ENCODE assay signal across 35 cellular contexts in genomic region chr4:6293661-6294060, GRCh38.
"Had no signal": no experiment of that assay in that cellular context is flagged by ENCODE, and none has a peak within 500 bp of the region (broad histone marks: within the 10 kb centered on the region; RNA-seq: fewer than 3 reads in every experiment).

No MANE protein-coding gene starts in this region.

- H3K9me3 ChIP-seq: adrenal gland, body of pancreas, breast epithelium had no signal

- H3K27me3 ChIP-seq: adrenal gland, body of pancreas, brain microvascular endothelial cell, breast epithelium had no signal

- H3K4me3 ChIP-seq: adrenal gland, body of pancreas, breast epithelium had no signal

- DNase-seq: activated B cell treated with CpG ODN at 0.5 μM for 24 hours; activated CD4-positive, alpha-beta memory T cell treated with anti-CD3 and anti-CD28 coated beads for 36 hours; activated CD4-positive, alpha-beta T cell treated with anti-CD3 and anti-CD28 coated beads for 4 hours; activated CD4-positive, alpha-beta T cell treated with anti-CD3 and anti-CD28 coated beads, Interleukin-2, amount 10 ng/mL, durations not matched to agents 24 days and 14 days; activated CD4-positive, alpha-beta T cell treated with anti-CD3 and anti-CD28 coated beads, Interleukin-2, amount 50 U/mL, for 1 hour; activated CD4-positive, alpha-beta T cell treated with anti-CD3 and anti-CD28 coated beads, Interleukin-2, amount 50 U/mL, for 4 hours; activated CD4-positive, CD25-positive, alpha-beta regulatory T cell treated with anti-CD3 and anti-CD28 coated beads, Interleukin-2, amount 50 U/mL, for 72 hours; activated CD8-positive, alpha-beta memory T cell treated with anti-CD3 and anti-CD28 coated beads, Interleukin-2, amount 50 U/mL, for 4 hours; activated CD8-positive, alpha-beta T cell treated with anti-CD3 and anti-CD28 coated beads for 36 hours; activated effector memory CD4-positive, alpha-beta T cell treated with anti-CD3 and anti-CD28 coated beads, Interleukin-2, amount 50 U/mL, for 16 hours; activated gamma-delta T cell treated with Interleukin-2 at 50 U/mL for 16 hours; activated naive CD4-positive, alpha-beta T cell; activated naive CD4-positive, alpha-beta T cell treated with anti-CD3 and anti-CD28 coated beads for 36 hours; activated naive CD4-positive, alpha-beta T cell treated with anti-CD3 and anti-CD28 coated beads, Interleukin-2, amount 50 U/mL, for 16 hours; activated naive CD8-positive, alpha-beta T cell treated with anti-CD3 and anti-CD28 coated beads for 36 hours; activated T-cell treated with anti-CD3 and anti-CD28 coated beads for 4 hours; activated T-cell treated with anti-CD3 and anti-CD28 coated beads, Interleukin-2, amount 50 U/mL, for 1 hour; activated T-cell treated with anti-CD3 and anti-CD28 coated beads, Interleukin-2, amount 50 U/mL, for 4 hours; activated T-cell treated with anti-CD3 and anti-CD28 coated beads, Interleukin-2, amount 50 U/mL, for 72 hours; adrenal gland; amniotic stem cell; aorta; body of pancreas; brain microvascular endothelial cell; central memory CD4-positive, alpha-beta T cell; T-helper 1 cell; T-helper 2 cell; T-helper 9 cell had no signal

- ATAC-seq: activated CD8-positive, alpha-beta T cell treated with anti-CD3 and anti-CD28 coated beads for 36 hours; activated naive CD4-positive, alpha-beta T cell treated with anti-CD3 and anti-CD28 coated beads, Interleukin-2, amount 50 U/mL, for 72 hours; activated T-cell treated with anti-CD3 and anti-CD28 coated beads, Interleukin-2, amount 50 U/mL, for 4 hours; activated T-cell treated with anti-CD3 and anti-CD28 coated beads, Interleukin-2, amount 50 U/mL, for 72 hours; activated T-helper 17 cell treated with anti-CD3 and anti-CD28 coated beads, Interleukin-2, amount 50 U/mL, for 72 hours; body of pancreas had no signal

- H3K9me3 Mint-ChIP-seq: activated B cell treated with CpG ODN at 0.5 μM for 24 hours; activated CD4-positive, alpha-beta memory T cell treated with anti-CD3 and anti-CD28 coated beads for 36 hours; activated CD4-positive, alpha-beta T cell treated with anti-CD3 and anti-CD28 coated beads, Interleukin-2, amount 10 ng/mL, durations not matched to agents 24 days and 14 days; activated CD8-positive, alpha-beta T cell treated with anti-CD3 and anti-CD28 coated beads for 36 hours; activated naive CD4-positive, alpha-beta T cell treated with anti-CD3 and anti-CD28 coated beads for 36 hours; activated naive CD4-positive, alpha-beta T cell treated with anti-CD3 and anti-CD28 coated beads, Interleukin-2, amount 50 U/mL, for 72 hours; activated naive CD8-positive, alpha-beta T cell treated with anti-CD3 and anti-CD28 coated beads for 36 hours; activated T-cell treated with anti-CD3 and anti-CD28 coated beads, Interleukin-2, amount 50 U/mL, for 4 hours; activated T-cell treated with anti-CD3 and anti-CD28 coated beads, Interleukin-2, amount 50 U/mL, for 72 hours; activated T-helper 1 cell treated with anti-CD3 and anti-CD28 coated beads, Interleukin-12 subunit alpha, Interleukin-12 subunit beta, Interleukin-2, Interleukin-4 antibody, amounts not matched to agents 30 ng/mL and 10 ng/mL and 1 ng/mL, durations not matched to agents 14 hours and 24 hours and 36 hours; activated T-helper 17 cell treated with anti-CD3 and anti-CD28 coated beads, Interleukin-2, amount 50 U/mL, for 72 hours; T-helper 1 cell treated with Interleukin-12 subunit alpha and Interleukin-12 subunit beta and Interleukin-4 antibody, amounts not matched to agents 30 μg/mL and 1 μg/mL, for 36 hours; T-helper 2 cell treated with Interferon-gamma antibody and Interleukin-4, amounts not matched to agents 5 μg/mL and 100 μg/mL, for 36 hours had no signal

- H3K36me3 Mint-ChIP-seq: activated CD4-positive, alpha-beta memory T cell treated with anti-CD3 and anti-CD28 coated beads for 36 hours; activated naive CD4-positive, alpha-beta T cell treated with anti-CD3 and anti-CD28 coated beads, Interleukin-2, amount 50 U/mL, for 72 hours; activated naive CD8-positive, alpha-beta T cell treated with anti-CD3 and anti-CD28 coated beads for 36 hours had no signal

- H3K4me1 Mint-ChIP-seq: activated B cell treated with CpG ODN at 0.5 μM for 24 hours; activated CD4-positive, alpha-beta T cell treated with anti-CD3 and anti-CD28 coated beads, Interleukin-2, amount 10 ng/mL, durations not matched to agents 24 days and 14 days; activated naive CD8-positive, alpha-beta T cell treated with anti-CD3 and anti-CD28 coated beads for 36 hours; activated T-helper 17 cell treated with anti-CD3 and anti-CD28 coated beads, Interleukin-2, amount 50 U/mL, for 72 hours had no signal

- H3K27me3 Mint-ChIP-seq: activated B cell treated with CpG ODN at 0.5 μM for 24 hours; activated CD4-positive, alpha-beta memory T cell treated with anti-CD3 and anti-CD28 coated beads for 36 hours; activated CD4-positive, alpha-beta T cell treated with anti-CD3 and anti-CD28 coated beads, Interleukin-2, amount 10 ng/mL, durations not matched to agents 24 days and 14 days; activated CD8-positive, alpha-beta T cell treated with anti-CD3 and anti-CD28 coated beads for 36 hours; activated naive CD8-positive, alpha-beta T cell treated with anti-CD3 and anti-CD28 coated beads for 36 hours; activated T-helper 17 cell treated with anti-CD3 and anti-CD28 coated beads, Interleukin-2, amount 50 U/mL, for 72 hours had no signal

- H3K27ac ChIP-seq: adrenal gland, body of pancreas, brain microvascular endothelial cell, breast epithelium, VCaP had no signal

- H3K4me1 ChIP-seq: adrenal gland, body of pancreas, breast epithelium had no signal

- H3K4me3 Mint-ChIP-seq: activated B cell treated with CpG ODN at 0.5 μM for 24 hours; activated CD4-positive, alpha-beta memory T cell treated with anti-CD3 and anti-CD28 coated beads for 36 hours; activated CD4-positive, alpha-beta T cell treated with anti-CD3 and anti-CD28 coated beads, Interleukin-2, amount 10 ng/mL, durations not matched to agents 24 days and 14 days; activated CD8-positive, alpha-beta T cell treated with anti-CD3 and anti-CD28 coated beads for 36 hours; activated naive CD4-positive, alpha-beta T cell treated with anti-CD3 and anti-CD28 coated beads for 36 hours; activated naive CD8-positive, alpha-beta T cell treated with anti-CD3 and anti-CD28 coated beads for 36 hours; activated T-cell treated with anti-CD3 and anti-CD28 coated beads, Interleukin-2, amount 50 U/mL, for 4 hours; activated T-cell treated with anti-CD3 and anti-CD28 coated beads, Interleukin-2, amount 50 U/mL, for 72 hours; activated T-helper 1 cell treated with anti-CD3 and anti-CD28 coated beads, Interleukin-12 subunit alpha, Interleukin-12 subunit beta, Interleukin-2, Interleukin-4 antibody, amounts not matched to agents 30 ng/mL and 10 ng/mL and 1 ng/mL, durations not matched to agents 14 hours and 24 hours and 36 hours; activated T-helper 17 cell treated with anti-CD3 and anti-CD28 coated beads, Interleukin-2, amount 50 U/mL, for 72 hours; T-helper 1 cell treated with Interleukin-12 subunit alpha and Interleukin-12 subunit beta and Interleukin-4 antibody, amounts not matched to agents 30 μg/mL and 1 μg/mL, for 36 hours; T-helper 2 cell treated with Interferon-gamma antibody and Interleukin-4, amounts not matched to agents 5 μg/mL and 100 μg/mL, for 36 hours had no signal

- H3K27ac Mint-ChIP-seq: activated B cell treated with CpG ODN at 0.5 μM for 24 hours; activated CD4-positive, alpha-beta memory T cell treated with anti-CD3 and anti-CD28 coated beads for 36 hours; activated CD4-positive, alpha-beta T cell treated with anti-CD3 and anti-CD28 coated beads, Interleukin-2, amount 10 ng/mL, durations not matched to agents 24 days and 14 days; activated CD8-positive, alpha-beta T cell treated with anti-CD3 and anti-CD28 coated beads for 36 hours; activated naive CD4-positive, alpha-beta T cell treated with anti-CD3 and anti-CD28 coated beads for 36 hours; activated naive CD8-positive, alpha-beta T cell treated with anti-CD3 and anti-CD28 coated beads for 36 hours; activated T-cell treated with anti-CD3 and anti-CD28 coated beads, Interleukin-2, amount 50 U/mL, for 72 hours; activated T-helper 1 cell treated with anti-CD3 and anti-CD28 coated beads, Interleukin-12 subunit alpha, Interleukin-12 subunit beta, Interleukin-2, Interleukin-4 antibody, amounts not matched to agents 30 ng/mL and 10 ng/mL and 1 ng/mL, durations not matched to agents 14 hours and 24 hours and 36 hours; activated T-helper 17 cell treated with anti-CD3 and anti-CD28 coated beads, Interleukin-2, amount 50 U/mL, for 72 hours; T-helper 1 cell treated with Interleukin-12 subunit alpha and Interleukin-12 subunit beta and Interleukin-4 antibody, amounts not matched to agents 30 μg/mL and 1 μg/mL, for 36 hours; T-helper 2 cell treated with Interferon-gamma antibody and Interleukin-4, amounts not matched to agents 5 μg/mL and 100 μg/mL, for 36 hours had no signal
